ENCODE assay signal across 13 cellular contexts in genomic region chr7:130951303-130951975, GRCh38.
DNase-seq lines count a peak whose midpoint lies in the region; ATAC-seq, FAIRE-seq and TF ChIP-seq lines count a peak whose summit lies in the region.
"Had no signal": no experiment of that assay in that cellular context is flagged by ENCODE, and none has a peak within 500 bp of the region (broad histone marks: within the 10 kb centered on the region; RNA-seq: fewer than 3 reads in every experiment).

No MANE protein-coding gene starts in this region.

- peaks cover 97% of the 10 kb centered on the region for H3K4me1 ChIP-seq in CD4-positive, CD25-positive, alpha-beta regulatory T cell (ENCODE audit: control insufficient read depth, insufficient read depth, low read length, poor library complexity, severe bottlenecking)
- no peaks in the 10 kb centered on the region for H3K4me1 ChIP-seq in mucosa of descending colon (ENCODE audit: low read depth)

- DNase-seq in CD4-positive, CD25-positive, alpha-beta regulatory T cell: peak; percentile 36 to 63 (median 59)
- no peak for DNase-seq in GM12892 (ENCODE audit: insufficient read length)
- DNase-seq in T-helper 22 cell (ENCODE audit: low read depth): peak; percentile 59
- no peak for DNase-seq in mucosa of descending colon
- no peak for DNase-seq in NCI-H748 (lab: John Stamatoyannopoulos, UW; ENCODE audit: unreplicated experiment)
- DNase-seq in mucosa of gallbladder (ENCODE audit: low spot score): no peak
- DNase-seq in middle frontal gyrus (ENCODE audit: extremely low spot score, low spot score): no peak
- DNase-seq: activated CD8-positive, alpha-beta memory T cell treated with anti-CD3 and anti-CD28 coated beads for 24 hours; NCI-H2081; NK-92 treated with Interleukin-12 subunit alpha and Interleukin-12 subunit beta, amount 100 ng/mL, for 24 hours had no signal

- no peaks in the 10 kb centered on the region for H3K9me3 ChIP-seq in CD4-positive, CD25-positive, alpha-beta regulatory T cell (ENCODE audit: control insufficient read depth in 2 of 2, low read length in 2 of 2)
- no peaks in the 10 kb centered on the region for H3K9me3 ChIP-seq in mucosa of descending colon
- H3K9me3 ChIP-seq: suprapubic skin had no signal

- peaks cover 19 to 63% (median 45%) of the 10 kb centered on the region in 4 donors for H3K4me1 Mint-ChIP-seq in CD4-positive, CD25-positive, alpha-beta regulatory T cell

- FAIRE-seq in GM12892 (lab: Jason Lieb, UNC): peak; percentile 33
- FAIRE-seq: colon had no signal

- peak; percentile 4 to 40 for ATAC-seq in CD4-positive, CD25-positive, alpha-beta regulatory T cell (ENCODE audit: low read depth in 2 of 2)
- ATAC-seq in mucosa of descending colon (peak; percentile 18), HG03457 (IDR thresholded peaks at IDR 0.05; ENCODE audit: unreplicated experiment) (no peak)

- peak overlapping the region; percentile 97 for H3K27ac ChIP-seq in CD4-positive, CD25-positive, alpha-beta regulatory T cell (ENCODE audit: insufficient read depth, low read length, poor library complexity, severe bottlenecking)
- H3K27ac ChIP-seq: suprapubic skin had no signal

- H3K27ac Mint-ChIP-seq in CD4-positive, CD25-positive, alpha-beta regulatory T cell: no peak overlapping the region

- no peaks in the 10 kb centered on the region for H3K9me3 Mint-ChIP-seq in CD4-positive, CD25-positive, alpha-beta regulatory T cell

- H3K36me3 ChIP-seq in CD4-positive, CD25-positive, alpha-beta regulatory T cell (ENCODE audit: control insufficient read depth, insufficient read depth, low read length): peaks cover 30% of the 10 kb centered on the region
- no peaks in the 10 kb centered on the region for H3K36me3 ChIP-seq in mucosa of descending colon (ENCODE audit: low read depth)

- intact Hi-C loops in mucosa of descending colon (cut with DNase I, micrococcal nuclease): no loop called here

- TF ChIP-seq POLR2A in GM12892 (IDR thresholded peaks at IDR 0.05; ENCODE audit: low read depth, low read length): peak; percentile 81

- H3K4me3 Mint-ChIP-seq in CD4-positive, CD25-positive, alpha-beta regulatory T cell: no peak overlapping the region

- TF ChIP-seq CTCF in mucosa of descending colon (IDR thresholded peaks at IDR 0.05): no peak

- H3K27me3 ChIP-seq in CD4-positive, CD25-positive, alpha-beta regulatory T cell (ENCODE audit: control insufficient read depth, insufficient read depth, low read length): no peaks in the 10 kb centered on the region
- H3K27me3 ChIP-seq: suprapubic skin had no signal

- peak overlapping the region; percentile 98 for H3K4me3 ChIP-seq in CD4-positive, CD25-positive, alpha-beta regulatory T cell (ENCODE audit: low read depth, low read length)
- H3K4me3 ChIP-seq in mucosa of descending colon: no peak overlapping the region
- H3K4me3 ChIP-seq: suprapubic skin had no signal

- no peaks in the 10 kb centered on the region for H3K27me3 Mint-ChIP-seq in CD4-positive, CD25-positive, alpha-beta regulatory T cell

- H3K36me3 Mint-ChIP-seq in CD4-positive, CD25-positive, alpha-beta regulatory T cell: peaks cover 3% of the 10 kb centered on the region

Comparison
In these comparisons a context has a peak if more than half of its experiments do, and no peak if none do; other contexts are left out.
1. DNase-seq: peak in CD4-positive, CD25-positive, alpha-beta regulatory T cell (3 of 3) and T-helper 22 cell (single experiment); none in GM12892 (single experiment), mucosa of descending colon (0 of 3), NCI-H748 (single experiment), mucosa of gallbladder (single experiment) and middle frontal gyrus (single experiment).